In the genomic region with DNA sequence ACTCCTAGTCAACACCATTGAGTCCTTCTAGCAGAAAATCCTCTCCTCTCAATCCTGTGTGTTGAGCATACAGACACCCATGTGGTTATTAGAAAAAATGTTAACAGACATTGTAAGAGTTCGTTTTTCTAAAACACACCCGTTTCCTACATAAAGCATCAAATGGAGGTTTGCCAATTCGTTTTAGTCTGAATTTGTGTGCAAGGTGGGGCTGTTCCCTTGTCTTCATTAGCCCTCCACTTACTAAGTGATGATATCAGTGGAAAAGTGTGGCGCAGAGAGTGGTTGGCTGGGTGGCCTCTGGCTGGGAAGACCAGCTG, we compare ENCODE assay signal across 9 cellular contexts. TPM values are rescaled to one million over a fixed set of nuclear protein-coding genes. Genes with fewer than 3 reads are reported as not detected.
DNase-seq lines count a peak whose midpoint lies in the region; ATAC-seq and TF ChIP-seq lines count a peak whose summit lies in the region.
"Had no signal": no experiment of that assay in that cellular context is flagged by ENCODE, and none has a peak within 500 bp of the region (broad histone marks: within the 10 kb centered on the region; RNA-seq: fewer than 3 reads in every experiment).

No MANE protein-coding gene starts in this region.

- intact Hi-C loops in adrenal gland (cut with DNase I): no loop called here

- WGBS in adrenal gland, 4 donors: 57 to 66% (median 63%) methylated on average over 4 of the region's 4 CpGs
- WGBS in mesodermal cell (ENCODE audit: insufficient coverage in 2 of 2), 2 experiments: 92 to 100% methylated on average over 1 to 2 of the region's 4 CpGs

- H3K27ac ChIP-seq in adrenal gland: peak overlapping the region in 3 of 5 donors; percentile 80 to 88 (median 83)
- H3K27ac ChIP-seq in mesodermal cell (ENCODE audit: low read depth, low read length, severe bottlenecking): no peak overlapping the region
- no peak overlapping the region for H3K27ac ChIP-seq in thoracic aorta

- H3K36me3 Mint-ChIP-seq in activated T-cell treated with anti-CD3 and anti-CD28 coated beads, Interleukin-2, amount 50 U/mL, for 4 hours (ENCODE audit: insufficient read depth): peaks cover 7% of the 10 kb centered on the region

- no peaks in the 10 kb centered on the region for H3K9me3 Mint-ChIP-seq in activated T-cell treated with anti-CD3 and anti-CD28 coated beads, Interleukin-2, amount 50 U/mL, for 4 hours

- H3K9me3 ChIP-seq in adrenal gland (replicated peaks in 1 of 3) (no peaks in the 10 kb centered on the region), mesodermal cell (ENCODE audit: control insufficient read depth, low read length) (no peaks in the 10 kb centered on the region), thoracic aorta (no peaks in the 10 kb centered on the region)

- no peaks in the 10 kb centered on the region for H3K27me3 Mint-ChIP-seq in activated T-cell treated with anti-CD3 and anti-CD28 coated beads, Interleukin-2, amount 50 U/mL, for 4 hours (ENCODE audit: low read depth)

- H3K4me1 ChIP-seq in adrenal gland (replicated peaks in 1 of 2): peaks cover 22 to 47% of the 10 kb centered on the region in 2 donors
- peaks cover 28% of the 10 kb centered on the region for H3K4me1 ChIP-seq in mesodermal cell (ENCODE audit: control insufficient read depth, insufficient read depth, low read length, poor library complexity, severe bottlenecking)
- peaks cover 11 to 27% of the 10 kb centered on the region in 2 donors for H3K4me1 ChIP-seq in thoracic aorta (ENCODE audit: control insufficient read depth in 1 of 2, low read depth in 2 of 2)

- no peak for ATAC-seq in activated T-cell treated with anti-CD3 and anti-CD28 coated beads, Interleukin-2, amount 50 U/mL, for 4 hours
- no peak for ATAC-seq in thoracic aorta (ENCODE audit: insufficient number of reproducible peaks, low FRiP score, low read depth)

- H3K4me3 Mint-ChIP-seq in activated T-cell treated with anti-CD3 and anti-CD28 coated beads, Interleukin-2, amount 50 U/mL, for 4 hours: peak overlapping the region; percentile 97

- H3K4me3 ChIP-seq in adrenal gland: peak overlapping the region in 1 of 4 donors; percentile 68
- peak overlapping the region; percentile 92 for H3K4me3 ChIP-seq in mesodermal cell (ENCODE audit: extremely low read depth, insufficient read depth, low read length, poor library complexity, severe bottlenecking)
- peak overlapping the region; percentile 98 for H3K4me3 ChIP-seq in thoracic aorta

- TF ChIP-seq CTCF in adrenal gland (IDR thresholded peaks at IDR 0.05) (no peak), thoracic aorta (IDR thresholded peaks at IDR 0.05) (no peak)

- H3K4me1 Mint-ChIP-seq in activated T-cell treated with anti-CD3 and anti-CD28 coated beads, Interleukin-2, amount 50 U/mL, for 4 hours (ENCODE audit: low read depth): peaks cover 69% of the 10 kb centered on the region

- no peak for TF ChIP-seq POLR2A in adrenal gland (IDR thresholded peaks at IDR 0.05)

- no peaks in the 10 kb centered on the region for H3K36me3 ChIP-seq in adrenal gland (replicated peaks in 1 of 2)
- peaks cover 20% of the 10 kb centered on the region for H3K36me3 ChIP-seq in mesodermal cell (ENCODE audit: control insufficient read depth, insufficient read depth, low read length)
- no peaks in the 10 kb centered on the region for H3K36me3 ChIP-seq in thoracic aorta

- H3K27me3 ChIP-seq in adrenal gland (no peaks in the 10 kb centered on the region), thoracic aorta (replicated peaks; ENCODE audit: insufficient read depth) (no peaks in the 10 kb centered on the region)

- no peak for DNase-seq in activated T-cell treated with anti-CD3 and anti-CD28 coated beads, Interleukin-2, amount 50 U/mL, for 4 hours
- no peak for DNase-seq in activated T-cell treated with anti-CD3 and anti-CD28 coated beads, Interleukin-2, amount 50 U/mL, for 48 hours
- DNase-seq in adrenal gland: no peak
- no peak for DNase-seq in thoracic aorta (ENCODE audit: low spot score)
- no peak for DNase-seq in MV-4-11 (lab: John Stamatoyannopoulos, UW)
- no peak for DNase-seq in hypothalamus (lab: John Stamatoyannopoulos, UW)
- no peak for DNase-seq in superior temporal gyrus (ENCODE audit: extremely low spot score)

RNA-seq across cellular contexts. Expression of gene NHERF1, which starts 2.7 kb away (rescaled TPM):
- 100 to 1,000 TPM; 124 to 138 (median 137) TPM for total RNA-seq in activated T-cell treated with anti-CD3 and anti-CD28 coated beads, Interleukin-2, amount 50 U/mL, for 4 hours
- total RNA-seq in adrenal gland (100 to 1,000 TPM; 146 to 277 (median 226) TPM), thoracic aorta (10 to 100 TPM; 23.2 to 32.8 TPM)
- 100 to 1,000 TPM in 1 of 3 donors, 10 to 100 TPM in 2; 45.9 to 277 (median 57.8) TPM for polyA plus RNA-seq in adrenal gland
- polyA plus RNA-seq in mesodermal cell (2013, experiment 1 of 2): 178 TPM
- polyA plus RNA-seq in mesodermal cell (2013, experiment 2 of 2): 224 TPM

RNA-seq across cellular contexts. Expression of gene RAB37, which starts 14.1 kb away (rescaled TPM):
- total RNA-seq in activated T-cell treated with anti-CD3 and anti-CD28 coated beads, Interleukin-2, amount 50 U/mL, for 4 hours: under 1 TPM; 0.29 to 0.98 (median 0.33) TPM
- 1 to 10 TPM; 2.1 to 6.6 (median 3.6) TPM for total RNA-seq in adrenal gland
- 1 to 10 TPM in 2 of 3 donors, under 1 TPM in 1; 0.57 to 2.3 (median 2.0) TPM for polyA plus RNA-seq in adrenal gland
- 11.7 TPM for polyA plus RNA-seq in mesodermal cell (2013, experiment 1 of 2)
- 16.4 TPM for polyA plus RNA-seq in mesodermal cell (2013, experiment 2 of 2)
- 1 to 10 TPM; 2.2 to 3.2 TPM for total RNA-seq in thoracic aorta

RNA-seq across cellular contexts. Expression of gene NAT9, which starts 25.0 kb away (rescaled TPM):
- 10 to 100 TPM; 63.1 to 68.7 (median 65.9) TPM for total RNA-seq in activated T-cell treated with anti-CD3 and anti-CD28 coated beads, Interleukin-2, amount 50 U/mL, for 4 hours
- total RNA-seq in adrenal gland (100 to 1,000 TPM in 1 of 8 donors, 10 to 100 TPM in 7; 23.1 to 149 (median 62.4) TPM), thoracic aorta (10 to 100 TPM; 37.1 to 39.4 TPM)
- 100 to 1,000 TPM in 2 of 3 donors, 10 to 100 TPM in 1; 91.6 to 112 (median 104) TPM for polyA plus RNA-seq in adrenal gland
- polyA plus RNA-seq in mesodermal cell (2013, experiment 1 of 2): 35.2 TPM
- polyA plus RNA-seq in mesodermal cell (2013, experiment 2 of 2): 24.6 TPM

RNA-seq across cellular contexts. Expression of gene CD300LF, which starts 38.4 kb away (rescaled TPM):
- total RNA-seq in activated T-cell treated with anti-CD3 and anti-CD28 coated beads, Interleukin-2, amount 50 U/mL, for 4 hours: not detected
- total RNA-seq in adrenal gland (1 to 10 TPM in 6 of 8 donors, under 1 TPM in 1, not detected in 1; 0.88 to 6.3 (median 1.5) TPM), thoracic aorta (1 to 10 TPM in 1 of 2 donors, not detected in 1; 2.3 TPM)
- polyA plus RNA-seq in adrenal gland: 1 to 10 TPM in 2 of 3 donors, under 1 TPM in 1; 0.68 to 6.3 (median 1.0) TPM
- polyA plus RNA-seq in mesodermal cell (2013, experiment 1 of 2): not detected
- polyA plus RNA-seq in mesodermal cell (2013, experiment 2 of 2): not detected
- polyA plus RNA-seq: AG04450 had no signal

Comparison
In these comparisons a context has a peak if more than half of its experiments do, and no peak if none do; other contexts are left out.
1. H3K27ac ChIP-seq: peak in adrenal gland (3 of 5); none in mesodermal cell (single experiment) and thoracic aorta (0 of 2).